In the genomic region with DNA sequence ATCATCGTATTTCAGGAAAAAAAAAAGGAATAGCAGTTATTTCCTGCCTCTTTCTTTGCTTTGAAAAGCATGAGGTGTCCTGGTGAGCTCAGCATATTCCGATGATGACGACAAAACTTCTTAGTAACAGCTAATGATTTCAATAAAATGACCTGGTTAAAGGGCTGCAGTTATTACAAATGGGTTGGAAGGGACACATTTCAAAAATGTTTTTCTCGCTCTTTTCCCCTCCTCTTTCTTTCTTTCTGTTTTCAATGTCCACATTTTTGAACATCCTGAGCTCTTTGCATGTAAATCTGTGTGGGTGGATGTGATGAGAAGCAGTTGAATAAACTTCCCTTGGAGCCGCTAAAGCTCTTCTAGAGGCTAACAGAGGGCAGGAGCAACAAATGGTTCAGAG, we compare ENCODE assay signal across 27 cellular contexts.
A peak's percentile ranks its signal among the peaks of the same experiment; 100 is the strongest.
DNase-seq lines count a peak whose midpoint lies in the region; ATAC-seq, FAIRE-seq and TF ChIP-seq lines count a peak whose summit lies in the region.
"Had no signal": no experiment of that assay in that cellular context is flagged by ENCODE, and none has a peak within 500 bp of the region (broad histone marks: within the 10 kb centered on the region; RNA-seq: fewer than 3 reads in every experiment).

No MANE protein-coding gene starts in this region.

- H3K9me3 Mint-ChIP-seq in endothelial cell (ENCODE audit: unreplicated experiment), result no peaks in the 10 kb centered on the region
- H3K9me3 Mint-ChIP-seq in nephron progenitor cell, result no peaks in the 10 kb centered on the region
- H3K9me3 Mint-ChIP-seq: activated T-cell treated with anti-CD3 and anti-CD28 coated beads, Interleukin-2, amount 50 U/mL, for 4 hours had no signal

- no peak for TF ChIP-seq EP300 in stomach (IDR thresholded peaks at IDR 0.05)

- WGBS in stomach, 5 donors, result 77 to 83% (median 79%) methylated on average over 5 of the region's 5 CpGs

- DNase-seq in adipocyte (ENCODE audit: low read depth) (peak; percentile 73), endothelial cell (ENCODE audit: low spot score) (no peak), nephron progenitor cell (no peak), D341Med (ENCODE audit: low spot score) (no peak), stomach (no peak)
- DNase-seq in stimulated activated CD4-positive, alpha-beta T cell treated with anti-CD3 and anti-CD28 coated beads, Interleukin-4, amount 100 ng/mL, for 1 hour, result no peak
- DNase-seq: 8988T; activated CD4-positive, alpha-beta T cell treated with anti-CD3 and anti-CD28 coated beads for 36 hours; activated naive CD4-positive, alpha-beta T cell treated with Interleukin-2 at 50 U/mL for 16 hours; activated T-cell treated with anti-CD3 and anti-CD28 coated beads, Interleukin-2, amount 50 U/mL, for 4 hours; aorta; DND-41; heart left ventricle; left ventricle myocardium inferior; NCI-H1105; NCI-H2029; NCI-H446 treated with DMSO at 0.1 percent for 48 hours; SIG-M5; spleen; stimulated activated CD4-positive, alpha-beta T cell treated with anti-CD3 and anti-CD28 coated beads, Interleukin-4, amount 100 ng/mL, for 24 hours had no signal

- H3K27ac Mint-ChIP-seq in endothelial cell (ENCODE audit: unreplicated experiment) (peak overlapping the region; percentile 2), nephron progenitor cell (peak overlapping the region; percentile 17)
- H3K27ac Mint-ChIP-seq: activated CD4-positive, alpha-beta T cell treated with anti-CD3 and anti-CD28 coated beads for 36 hours; stimulated activated naive CD8-positive, alpha-beta T cell treated with anti-CD3 and anti-CD28 coated beads, Interleukin-15, Interleukin-2, amounts not matched to agents 100 ng/mL and 50 ng/mL, for 24 hours had no signal

- FAIRE-seq in A204.1 (lab: Jason Lieb, UNC), result peak; percentile 98
- FAIRE-seq: GM19239 had no signal

- H3K36me3 ChIP-seq in adipocyte (ENCODE audit: control insufficient read depth, insufficient read depth, low read length, severe bottlenecking) (no peaks in the 10 kb centered on the region), stomach (no peaks in the 10 kb centered on the region)
- H3K36me3 ChIP-seq: heart left ventricle, left ventricle myocardium inferior, neutrophil, spleen, tibial nerve had no signal

- H3K4me3 ChIP-seq in adipocyte (ENCODE audit: low read length) (no peak overlapping the region), stomach (no peak overlapping the region)
- H3K4me3 ChIP-seq: heart left ventricle, left ventricle myocardium inferior, spleen, tibial nerve had no signal

- ATAC-seq in HG03354 (IDR thresholded peaks at IDR 0.05; ENCODE audit: poor library complexity, severe bottlenecking, unreplicated experiment), result no peak
- ATAC-seq: activated CD4-positive, alpha-beta T cell treated with anti-CD3 and anti-CD28 coated beads for 36 hours; activated T-cell treated with anti-CD3 and anti-CD28 coated beads, Interleukin-2, amount 50 U/mL, for 4 hours; heart left ventricle; Panc1 had no signal

- H3K9ac ChIP-seq in adipocyte (ENCODE audit: low read length), result no peak overlapping the region

- no peak for TF ChIP-seq CTCF in endothelial cell (IDR thresholded peaks at IDR 0.05; ENCODE audit: unreplicated experiment)
- TF ChIP-seq CTCF in nephron progenitor cell (IDR thresholded peaks at IDR 0.05), result no peak
- no peak for TF ChIP-seq CTCF in stomach (IDR thresholded peaks at IDR 0.05)

- H3K4me1 ChIP-seq in adipocyte (ENCODE audit: control insufficient read depth, insufficient read depth, low read length), result peaks cover 4% of the 10 kb centered on the region
- peaks cover 0 to 12% (median 7%) of the 10 kb centered on the region in 4 donors for H3K4me1 ChIP-seq in stomach
- H3K4me1 ChIP-seq: spleen had no signal

- intact Hi-C loops in stomach (cut with DNase I; ENCODE audit: low total_unique reads), result no loop called here

- H3K4me1 Mint-ChIP-seq in endothelial cell (ENCODE audit: unreplicated experiment) (peaks cover 38% of the 10 kb centered on the region), nephron progenitor cell (peaks cover 42% of the 10 kb centered on the region)

- H3K27me3 Mint-ChIP-seq in endothelial cell (ENCODE audit: unreplicated experiment), result no peaks in the 10 kb centered on the region
- H3K27me3 Mint-ChIP-seq in nephron progenitor cell (ENCODE audit: low read depth, poor library complexity), result no peaks in the 10 kb centered on the region
- H3K27me3 Mint-ChIP-seq: stimulated activated naive CD8-positive, alpha-beta T cell treated with anti-CD3 and anti-CD28 coated beads, Interleukin-15, Interleukin-2, amounts not matched to agents 100 ng/mL and 50 ng/mL, for 24 hours had no signal

- no peak overlapping the region for H3K27ac ChIP-seq in stomach
- H3K27ac ChIP-seq: heart left ventricle, left ventricle myocardium inferior, neutrophil, spleen had no signal

- H3K36me3 Mint-ChIP-seq in endothelial cell (ENCODE audit: low read depth, unreplicated experiment), result no peaks in the 10 kb centered on the region
- no peaks in the 10 kb centered on the region for H3K36me3 Mint-ChIP-seq in nephron progenitor cell (ENCODE audit: low read depth)

- H3K4me3 Mint-ChIP-seq in endothelial cell (ENCODE audit: unreplicated experiment) (no peak overlapping the region), nephron progenitor cell (no peak overlapping the region)
- H3K4me3 Mint-ChIP-seq: activated CD4-positive, alpha-beta T cell treated with anti-CD3 and anti-CD28 coated beads for 36 hours; activated T-cell treated with anti-CD3 and anti-CD28 coated beads, Interleukin-2, amount 50 U/mL, for 4 hours; stimulated activated naive CD8-positive, alpha-beta T cell treated with anti-CD3 and anti-CD28 coated beads, Interleukin-15, Interleukin-2, amounts not matched to agents 100 ng/mL and 50 ng/mL, for 24 hours had no signal

- no peak for TF ChIP-seq POLR2A in stomach (IDR thresholded peaks at IDR 0.05)

- H3K9me3 ChIP-seq in adipocyte (ENCODE audit: control insufficient read depth, low read length), result no peaks in the 10 kb centered on the region
- no peaks in the 10 kb centered on the region for H3K9me3 ChIP-seq in stomach
- H3K9me3 ChIP-seq: heart left ventricle, left ventricle myocardium inferior, neutrophil, spleen, tibial nerve had no signal

- H3K27me3 ChIP-seq in adipocyte (replicated peaks; ENCODE audit: control insufficient read depth, insufficient read depth, low read length) (no peaks in the 10 kb centered on the region), stomach (no peaks in the 10 kb centered on the region)
- H3K27me3 ChIP-seq: heart left ventricle, neutrophil, spleen, tibial nerve had no signal
